In genomic region chr3:193665370-193665989, GRCh38 we compare ENCODE assay signal across 8 cellular contexts.
DNase-seq lines count a peak whose midpoint lies in the region; ATAC-seq lines count a peak whose summit lies in the region.

No MANE protein-coding gene starts in this region.

- no peaks in the 10 kb centered on the region for H3K27me3 Mint-ChIP-seq in CD4-positive, CD25-positive, alpha-beta regulatory T cell

- H3K4me3 Mint-ChIP-seq in CD4-positive, CD25-positive, alpha-beta regulatory T cell = no peak overlapping the region

- H3K4me1 ChIP-seq in CD4-positive, CD25-positive, alpha-beta regulatory T cell (ENCODE audit: control insufficient read depth, insufficient read depth, low read length, poor library complexity, severe bottlenecking) = no peaks in the 10 kb centered on the region

- no peaks in the 10 kb centered on the region for H3K27me3 ChIP-seq in CD4-positive, CD25-positive, alpha-beta regulatory T cell (ENCODE audit: control insufficient read depth, insufficient read depth, low read length)

- H3K36me3 Mint-ChIP-seq in CD4-positive, CD25-positive, alpha-beta regulatory T cell = peaks cover 52% of the 10 kb centered on the region

- H3K27ac ChIP-seq in CD4-positive, CD25-positive, alpha-beta regulatory T cell (ENCODE audit: insufficient read depth, low read length, poor library complexity, severe bottlenecking) = no peak overlapping the region

- no peak for ATAC-seq in CD4-positive, CD25-positive, alpha-beta regulatory T cell (ENCODE audit: low read depth in 2 of 2)
- ATAC-seq in esophagus mucosa (no peak), HG03095 (IDR thresholded peaks at IDR 0.05; ENCODE audit: unreplicated experiment) (no peak)

- no peak overlapping the region for H3K27ac Mint-ChIP-seq in CD4-positive, CD25-positive, alpha-beta regulatory T cell

- H3K36me3 ChIP-seq in CD4-positive, CD25-positive, alpha-beta regulatory T cell (ENCODE audit: control insufficient read depth, insufficient read depth, low read length) = peaks cover 75% of the 10 kb centered on the region

- no peaks in the 10 kb centered on the region for H3K9me3 ChIP-seq in CD4-positive, CD25-positive, alpha-beta regulatory T cell (ENCODE audit: control insufficient read depth in 2 of 2, low read length in 2 of 2)

- H3K4me3 ChIP-seq in CD4-positive, CD25-positive, alpha-beta regulatory T cell (ENCODE audit: low read depth, low read length) = no peak overlapping the region

- peaks cover 0 to under 1% (median 0%) of the 10 kb centered on the region in 4 donors for H3K4me1 Mint-ChIP-seq in CD4-positive, CD25-positive, alpha-beta regulatory T cell

- H3K9me3 Mint-ChIP-seq in CD4-positive, CD25-positive, alpha-beta regulatory T cell = no peaks in the 10 kb centered on the region

- DNase-seq in CD4-positive, CD25-positive, alpha-beta regulatory T cell = peak in 2 of 3 donors; percentile 43 to 74
- DNase-seq in Kasumi-1 (lab: John Stamatoyannopoulos, UW) (peak; percentile 68 to 77), SK-N-DZ (ENCODE audit: low spot score) (peak; percentile 32), glomerular visceral epithelial cell (ENCODE audit: extremely low spot score) (peak; percentile 24)
- no peak for DNase-seq in activated CD4-positive, alpha-beta T cell treated with anti-CD3 and anti-CD28 coated beads for 48 hours
- DNase-seq in activated CD4-positive, CD25-positive, alpha-beta regulatory T cell (lab: John Stamatoyannopoulos, UW) = no peak

Comparison
In these comparisons a context has a peak if more than half of its experiments do, and no peak if none do; other contexts are left out.
1. DNase-seq: peak in CD4-positive, CD25-positive, alpha-beta regulatory T cell (2 of 3), Kasumi-1 (2 of 2), SK-N-DZ (single experiment) and glomerular visceral epithelial cell (single experiment); none in activated CD4-positive, alpha-beta T cell treated with anti-CD3 and anti-CD28 coated beads for 48 hours (single experiment) and activated CD4-positive, CD25-positive, alpha-beta regulatory T cell (0 of 4).